In genomic region chr6:11975353-11975977, GRCh38 we compare ENCODE assay signal across 8 cellular contexts.
DNase-seq lines count a peak whose midpoint lies in the region; ATAC-seq and TF ChIP-seq lines count a peak whose summit lies in the region.

No MANE protein-coding gene starts in this region.

- no peak overlapping the region for H3K9ac ChIP-seq in OCI-LY3 (ENCODE audit: low read length)

- no peak overlapping the region for H3K27ac ChIP-seq in OCI-LY3 (ENCODE audit: low read length)

- no peak overlapping the region for H2AFZ ChIP-seq in OCI-LY3 (ENCODE audit: low read depth, low read length)

- TF ChIP-seq CTCF in OCI-LY3 (IDR thresholded peaks at IDR 0.05; ENCODE audit: low read depth, low read length) = no peak

- H3K36me3 ChIP-seq in OCI-LY3 (replicated peaks; ENCODE audit: low read depth, low read length) = no peaks in the 10 kb centered on the region

- ATAC-seq in GM18907 (IDR thresholded peaks at IDR 0.05; ENCODE audit: unreplicated experiment) = peak; percentile 92
- peak; percentile 80 for ATAC-seq in HG02763 (IDR thresholded peaks at IDR 0.05; ENCODE audit: unreplicated experiment)

- no peaks in the 10 kb centered on the region for H4K20me1 ChIP-seq in OCI-LY3 (ENCODE audit: insufficient read depth, low read length)

- H3K4me3 ChIP-seq in OCI-LY3 (ENCODE audit: low read length) = no peak overlapping the region

- no peaks in the 10 kb centered on the region for H3K9me3 ChIP-seq in OCI-LY3 (ENCODE audit: insufficient read depth, low read length)

- H3K4me2 ChIP-seq in OCI-LY3 (ENCODE audit: low read length) = peak overlapping the region; percentile 15; the same call in 1 of the 2 replicates

- no peaks in the 10 kb centered on the region for H3K79me2 ChIP-seq in OCI-LY3 (ENCODE audit: low read length)

- H3K4me1 ChIP-seq in OCI-LY3 (ENCODE audit: low read length) = peaks cover 28% of the 10 kb centered on the region

- DNase-seq in left kidney (ENCODE audit: low read depth, low spot score) (peak; percentile 9), NCI-H2227 treated with DMSO at 0.1 percent for 48 hours (lab: John Stamatoyannopoulos, UW) (no peak), NCI-H2081 treated with DMSO at 0.1 percent for 48 hours (lab: John Stamatoyannopoulos, UW) (no peak), putamen (ENCODE audit: low spot score) (no peak)
- DNase-seq in effector CD4-positive, alpha-beta T cell = no peak

- H3K27me3 ChIP-seq in OCI-LY3 (ENCODE audit: low read depth, low read length) = no peaks in the 10 kb centered on the region
